Comparison of ENCODE assay signal across 8 cellular contexts in genomic region chr12:48105321-48105866, GRCh38. TPM values are rescaled to one million over a fixed set of nuclear protein-coding genes. Genes with fewer than 3 reads are reported as not detected.
DNase-seq lines count a peak whose midpoint lies in the region; ATAC-seq, FAIRE-seq and TF ChIP-seq lines count a peak whose summit lies in the region.

No MANE protein-coding gene starts in this region.

- H3K36me3 Mint-ChIP-seq in Caco-2 (ENCODE audit: insufficient read depth, unreplicated experiment), result peaks cover 20% of the 10 kb centered on the region
- no peaks in the 10 kb centered on the region for H3K36me3 Mint-ChIP-seq in chondrocyte (ENCODE audit: low read depth)

- H2BK15ac ChIP-seq in mesendoderm (replicated peaks; ENCODE audit: low read depth), result no peak overlapping the region

- peak overlapping the region; percentile 54 for H2AK5ac ChIP-seq in mesendoderm (ENCODE audit: low read length)

- H3K9me3 ChIP-seq in Caco-2, result no peaks in the 10 kb centered on the region
- H3K9me3 ChIP-seq in stomach, result no peaks in the 10 kb centered on the region

- CTCF ChIA-PET in Caco-2 (lab: Charles Lee), result interaction anchor here (0.6 to 1.3 kb wide), 5 partner anchors 14 to 59 kb away, joined by 3 to 7 read pairs (median 4); partner anchors contain the start of genes ASB8 and PFKM

- peak overlapping the region; percentile 54 for H2BK5ac ChIP-seq in mesendoderm (ENCODE audit: low read length)

- H3K4me1 Mint-ChIP-seq in Caco-2 (ENCODE audit: low read depth, unreplicated experiment), result peaks cover 30% of the 10 kb centered on the region
- peaks cover 27% of the 10 kb centered on the region for H3K4me1 Mint-ChIP-seq in chondrocyte (ENCODE audit: low read depth)

- H3K79me2 ChIP-seq in mesendoderm (ENCODE audit: control insufficient read depth, insufficient read depth, low read length), result peaks cover 15% of the 10 kb centered on the region

- H3K56ac ChIP-seq in mesendoderm (ENCODE audit: low read length), result peak overlapping the region; percentile 89

- H4K5ac ChIP-seq in mesendoderm (ENCODE audit: low read length), result no peak overlapping the region

- H3K36me3 ChIP-seq in Caco-2 (ENCODE audit: control insufficient read depth, insufficient read depth, low read length) (no peaks in the 10 kb centered on the region; the same call in 1 of the 2 replicates), mesendoderm (ENCODE audit: control insufficient read depth, insufficient read depth, low read length) (no peaks in the 10 kb centered on the region), stomach (peaks cover 0 to 8% (median 1%) of the 10 kb centered on the region in 4 donors)

- peaks cover 1% of the 10 kb centered on the region for H3K79me1 ChIP-seq in mesendoderm (ENCODE audit: low read length)

- H4K8ac ChIP-seq in mesendoderm (ENCODE audit: low read depth, low read length), result peak overlapping the region; percentile 65

- TF ChIP-seq POLR2A in stomach (IDR thresholded peaks at IDR 0.05), result no peak

- FAIRE-seq in D721Med (lab: Jason Lieb, UNC), result no peak

- peak overlapping the region; percentile 15 for H3K23ac ChIP-seq in mesendoderm (ENCODE audit: low read length)

- no peaks in the 10 kb centered on the region for H3K27me3 ChIP-seq in Caco-2 (replicated peaks; ENCODE audit: control insufficient read depth, insufficient read depth, low read length)
- H3K27me3 ChIP-seq in mesendoderm (ENCODE audit: insufficient read depth, low read length, poor library complexity), result no peaks in the 10 kb centered on the region
- H3K27me3 ChIP-seq in stomach, result no peaks in the 10 kb centered on the region

- no TSS peak for BruUV-seq in Caco-2 (replicated peaks; lab: Mats Ljungman, UMichigan)

- H3K4me3 ChIP-seq in Caco-2 (ENCODE audit: low read depth, low read length) (peak overlapping the region; percentile 83), mesendoderm (ENCODE audit: low read length) (peak overlapping the region; percentile 74), stomach (peak overlapping the region; percentile 75 to 99 (median 91))

- peaks cover 11% of the 10 kb centered on the region for H3K4me1 ChIP-seq in Caco-2
- H3K4me1 ChIP-seq in mesendoderm (ENCODE audit: control insufficient read depth, low read depth, low read length), result peaks cover 3% of the 10 kb centered on the region
- peaks cover 17 to 41% (median 22%) of the 10 kb centered on the region in 4 donors for H3K4me1 ChIP-seq in stomach

- POLR2A ChIA-PET in Caco-2 (lab: Charles Lee), result interaction anchor here (0.6 to 2.4 kb wide), 4 partner anchors 14 to 201 kb away, joined by 3 to 17 read pairs (median 7); partner anchors contain the start of genes ASB8, PFKM and VDR

- no peak overlapping the region for H2BK120ac ChIP-seq in mesendoderm (ENCODE audit: low read depth, low read length)

- H3K9ac ChIP-seq in mesendoderm (ENCODE audit: low read length), result peak overlapping the region; percentile 86

- TF ChIP-seq CTCF in Caco-2 (IDR thresholded peaks at IDR 0.05; ENCODE audit: insufficient read depth in 1 of 2, low read depth in 1 of 2, low read length in 1 of 2, severe bottlenecking in 1 of 2, unreplicated experiment in 1 of 2) (no peak), chondrocyte (IDR thresholded peaks at IDR 0.05) (no peak), stomach (IDR thresholded peaks at IDR 0.05) (no peak), D721Med (IDR thresholded peaks at IDR 0.05; ENCODE audit: insufficient read depth, missing control alignments) (no peak)

- H3K27ac Mint-ChIP-seq in Caco-2 (ENCODE audit: unreplicated experiment), result peak overlapping the region; percentile 97
- H3K27ac Mint-ChIP-seq in chondrocyte (ENCODE audit: unreplicated experiment), result peak overlapping the region; percentile 99

- ATAC-seq in GM21423 (IDR thresholded peaks at IDR 0.05; ENCODE audit: unreplicated experiment), result peak; percentile 20

- DNase-seq in Caco-2, result no peak
- peak; percentile 20 for DNase-seq in HS-5 (ENCODE audit: low read depth)
- DNase-seq in activated CD4-positive, CD25-positive, alpha-beta regulatory T cell treated with anti-CD3 and anti-CD28 coated beads, Interleukin-2, amount 50 U/mL, for 16 hours (ENCODE audit: low read depth, low spot score), result peak; percentile 26
- no peak for DNase-seq in chondrocyte (ENCODE audit: low spot score)
- no peak for DNase-seq in mesendoderm
- DNase-seq in stomach, result no peak
- no peak for DNase-seq in D721Med (ENCODE audit: insufficient read length, low spot score)

- peak overlapping the region; percentile 99 for H3K4me3 Mint-ChIP-seq in Caco-2 (ENCODE audit: unreplicated experiment)
- H3K4me3 Mint-ChIP-seq in chondrocyte (ENCODE audit: unreplicated experiment), result peak overlapping the region; percentile 84

- H3K18ac ChIP-seq in mesendoderm (ENCODE audit: low read length), result peak overlapping the region; percentile 79

- no peak for TF ChIP-seq EP300 in stomach (IDR thresholded peaks at IDR 0.05)

- H3K27ac ChIP-seq in mesendoderm (ENCODE audit: low read depth, low read length), result peak overlapping the region; percentile 90
- H3K27ac ChIP-seq in stomach, result peak overlapping the region; percentile 81 to 93 (median 91)

- peak overlapping the region; percentile 83 for H3K4ac ChIP-seq in mesendoderm (ENCODE audit: low read depth, low read length)

- peak overlapping the region; percentile 93 for H3K4me2 ChIP-seq in mesendoderm (ENCODE audit: low read length)

- H3K27me3 Mint-ChIP-seq in Caco-2 (ENCODE audit: insufficient read depth, unreplicated experiment) (no peaks in the 10 kb centered on the region), chondrocyte (ENCODE audit: low read depth) (peaks cover 3% of the 10 kb centered on the region)

- H3K9me3 Mint-ChIP-seq in Caco-2 (ENCODE audit: unreplicated experiment) (no peaks in the 10 kb centered on the region), chondrocyte (ENCODE audit: low read depth) (no peaks in the 10 kb centered on the region)

- no CpG with 5 or more reads among the region's 30 CpGs for WGBS in mesendoderm (ENCODE audit: extremely low coverage, insufficient coverage, low lambda C conversion rate)
- WGBS in stomach, 5 donors, result 0 to 1% (median 0%) methylated on average over 19 to 30 of the region's 30 CpGs

- intact Hi-C loops in Caco-2 (cut with micrococcal nuclease; ENCODE audit: unreplicated experiment) (no loop called here), stomach (cut with DNase I; ENCODE audit: low total_unique reads) (loop anchor here (10.0 kb wide), 1 partner anchor 59 kb away; no protein-coding TSS in a partner anchor)

RNA-seq across cellular contexts. Expression of gene SENP1, which starts 0.5 kb away (rescaled TPM):
- 40.4 and 42.1 TPM in 2 replicates for total RNA-seq in Caco-2 (2022)
- 16.1 to 20.9 TPM (median 19.7 TPM) in 3 replicates for total RNA-seq in chondrocyte
- polyA plus RNA-seq in mesendoderm (2013, experiment 1 of 2), result 18.3 TPM
- polyA plus RNA-seq in mesendoderm (2013, experiment 2 of 2), result 18.3 TPM
- total RNA-seq in stomach, result 10 to 100 TPM in 4 of 5 donors, 1 to 10 TPM in 1; 8.4 to 27.5 (median 14.2) TPM
- 1 to 10 TPM; 2.9 to 4.1 (median 3.7) TPM for polyA plus RNA-seq in stomach

RNA-seq across cellular contexts. Expression of gene PFKM, which starts 13.8 kb away (rescaled TPM):
- total RNA-seq in Caco-2 (2022) (96.8 and 108 TPM in 2 replicates), chondrocyte (60.9 to 82.3 TPM (median 61.2 TPM) in 3 replicates), stomach (10 to 100 TPM in 4 of 5 donors, 1 to 10 TPM in 1; 9.3 to 57.1 (median 17.1) TPM)
- polyA plus RNA-seq in mesendoderm (2013, experiment 1 of 2), result 21.3 TPM
- 22.1 TPM for polyA plus RNA-seq in mesendoderm (2013, experiment 2 of 2)
- polyA plus RNA-seq in stomach, result 10 to 100 TPM; 15.4 to 24.9 (median 18.4) TPM

RNA-seq across cellular contexts. Expression of gene ASB8, which starts 51.9 kb away (rescaled TPM):
- 27.8 and 30.6 TPM in 2 replicates for total RNA-seq in Caco-2 (2022)
- 24.7 to 34.3 TPM (median 30.8 TPM) in 3 replicates for total RNA-seq in chondrocyte
- 4.5 TPM for polyA plus RNA-seq in mesendoderm (2013, experiment 1 of 2)
- 4.5 TPM for polyA plus RNA-seq in mesendoderm (2013, experiment 2 of 2)
- 10 to 100 TPM in 3 of 5 donors, 1 to 10 TPM in 2; 4.3 to 47.2 (median 19.2) TPM for total RNA-seq in stomach
- polyA plus RNA-seq in stomach, result 10 to 100 TPM; 12.1 to 29.8 (median 15.8) TPM

Comparison
In these comparisons a context has a peak if more than half of its experiments do, and no peak if none do; other contexts are left out.
1. DNase-seq: peak in HS-5 (single experiment) and activated CD4-positive, CD25-positive, alpha-beta regulatory T cell treated with anti-CD3 and anti-CD28 coated beads, Interleukin-2, amount 50 U/mL, for 16 hours (single experiment); none in Caco-2 (0 of 2), chondrocyte (single experiment), mesendoderm (single experiment), stomach (single experiment) and D721Med (single experiment).
2. Peak in every context shown above with its lines, with median percentiles within 50 percentile points of each other: H3K4me3 ChIP-seq.